Comparison of ENCODE assay signal across 9 cellular contexts in the genomic region with DNA sequence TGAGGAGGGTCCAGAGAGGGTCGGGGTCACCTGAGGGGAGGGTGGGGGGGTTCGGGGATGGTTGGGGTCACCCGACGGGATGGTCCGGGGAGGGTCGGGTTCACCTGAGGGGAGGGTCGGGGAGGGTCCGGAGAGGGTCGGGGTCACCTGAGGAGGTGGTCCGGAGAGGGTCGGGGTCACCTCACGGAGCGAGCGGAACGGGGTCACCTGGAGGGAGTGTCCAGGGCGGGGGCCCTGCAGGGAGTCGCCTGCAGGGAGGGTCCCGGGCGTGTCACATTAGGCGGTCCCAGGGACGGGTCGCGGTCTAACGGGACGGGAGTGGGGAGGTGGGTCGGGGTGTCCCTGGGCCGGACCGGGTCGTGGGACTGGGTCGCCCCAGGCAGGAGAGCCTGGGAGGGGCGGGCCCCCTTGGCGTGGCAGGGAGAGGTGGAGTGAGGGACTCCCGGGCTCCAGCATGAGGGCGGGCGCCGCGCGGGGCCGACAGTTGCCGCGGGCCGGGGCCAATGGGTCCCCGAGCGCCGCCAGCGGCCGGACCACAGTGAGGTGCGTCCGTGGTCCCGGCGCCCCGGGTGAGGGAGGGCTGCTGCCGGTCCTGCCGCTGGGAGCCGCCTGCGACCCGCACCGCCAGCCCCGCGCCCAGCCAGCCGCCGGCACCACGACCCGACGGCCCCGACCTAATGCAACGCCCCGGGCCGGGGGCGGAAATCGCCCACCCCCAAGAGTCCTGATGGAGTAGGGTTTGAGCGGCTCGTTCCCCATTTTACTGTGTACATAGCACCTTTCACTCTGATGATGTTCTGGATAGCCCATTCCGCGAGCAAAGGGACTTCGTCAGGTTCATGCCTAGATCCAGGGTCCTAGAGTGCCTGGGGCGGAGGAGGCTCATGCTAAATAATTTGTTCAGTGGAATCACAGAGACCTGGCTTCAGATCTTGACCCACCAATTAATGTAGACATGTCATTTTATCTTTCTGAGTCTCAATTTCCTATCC. TPM values are rescaled to one million over a fixed set of nuclear protein-coding genes. Genes with fewer than 3 reads are reported as not detected.
DNase-seq lines count a peak whose midpoint lies in the region; ATAC-seq and TF ChIP-seq lines count a peak whose summit lies in the region.
"Had no signal": no experiment of that assay in that cellular context is flagged by ENCODE, and none has a peak within 500 bp of the region (broad histone marks: within the 10 kb centered on the region; RNA-seq: fewer than 3 reads in every experiment).

No MANE protein-coding gene starts in this region.

- no peaks in the 10 kb centered on the region for H3K4me1 ChIP-seq in right cardiac atrium (ENCODE audit: control insufficient read depth, insufficient read depth, low read length)

- H3K9me3 Mint-ChIP-seq in Calu3 (ENCODE audit: low read depth, unreplicated experiment) (no peaks in the 10 kb centered on the region), IgD-negative memory B cell (no peaks in the 10 kb centered on the region)
- H3K9me3 Mint-ChIP-seq: HFFc6 had no signal

- no peak overlapping the region for H3K27ac ChIP-seq in right cardiac atrium (ENCODE audit: low read length)

- no peaks in the 10 kb centered on the region for H3K9me3 ChIP-seq in right cardiac atrium (ENCODE audit: control insufficient read depth, low read length)

- H3K27me3 Mint-ChIP-seq in Calu3 (ENCODE audit: unreplicated experiment): peaks cover 18% of the 10 kb centered on the region
- H3K27me3 Mint-ChIP-seq in IgD-negative memory B cell: peaks cover 1% of the 10 kb centered on the region

- no peak overlapping the region for H3K27ac Mint-ChIP-seq in Calu3 (ENCODE audit: unreplicated experiment)
- peak overlapping the region in 2 of 3 donors; percentile 70 to 90 for H3K27ac Mint-ChIP-seq in IgD-negative memory B cell
- H3K27ac Mint-ChIP-seq: HFFc6 had no signal

- 17% methylated on average over 77 of the region's 77 CpGs for WGBS in right cardiac atrium

- H3K4me3 ChIP-seq in right cardiac atrium (ENCODE audit: low read length): no peak overlapping the region

- ATAC-seq in right cardiac atrium (peak in 1 of 2 donors; percentile 23), HG03460 (IDR thresholded peaks at IDR 0.05; ENCODE audit: unreplicated experiment) (no peak), HG02981 (IDR thresholded peaks at IDR 0.05; ENCODE audit: unreplicated experiment) (no peak)

- no peak for TF ChIP-seq CTCF in Calu3 (IDR thresholded peaks at IDR 0.05; ENCODE audit: unreplicated experiment)

- CTCF ChIA-PET in Calu3 (lab: Charles Lee): no interaction called here

- BruUV-seq in Calu3 (replicated peaks; lab: Mats Ljungman, UMichigan): no TSS peak

- H3K4me1 Mint-ChIP-seq in Calu3 (ENCODE audit: low read depth, unreplicated experiment): peaks cover 18% of the 10 kb centered on the region
- H3K4me1 Mint-ChIP-seq in IgD-negative memory B cell: peaks cover 6 to 9% (median 9%) of the 10 kb centered on the region in 3 donors

- DNase-seq in Calu3 (no peak), right cardiac atrium (peak; percentile 35 to 78 (median 67)), retina (peak; percentile 18), HPDE6-E6E7 (ENCODE audit: extremely low spot score) (no peak), DMS 273 treated with DMSO at 0.1 percent for 48 hours (lab: John Stamatoyannopoulos, UW) (no peak)

- peaks cover 19% of the 10 kb centered on the region for H3K36me3 Mint-ChIP-seq in Calu3 (ENCODE audit: insufficient read depth, unreplicated experiment)
- H3K36me3 Mint-ChIP-seq in IgD-negative memory B cell: no peaks in the 10 kb centered on the region

- intact Hi-C loops in Calu3 (cut with micrococcal nuclease; ENCODE audit: unreplicated experiment): loop anchor here (2.0 kb wide), 1 partner anchor 159 kb away; no protein-coding TSS in a partner anchor
- intact Hi-C loops in right cardiac atrium (cut with DNase I): loop anchor here in 2 of 4 donors (2.0 to 5.0 kb wide), 4 partner anchors 81 to 159 kb away; a partner anchor contains a TSS

- no peaks in the 10 kb centered on the region for H3K27me3 ChIP-seq in right cardiac atrium (ENCODE audit: control insufficient read depth, insufficient read depth)

- H3K4me3 Mint-ChIP-seq in Calu3 (ENCODE audit: low read depth, unreplicated experiment) (peak overlapping the region; percentile 80), IgD-negative memory B cell (peak overlapping the region in 1 of 4 donors; percentile 7)

RNA-seq across cellular contexts. Expression of a gene that starts 1.2 kb away (rescaled TPM):
- total RNA-seq in Calu3 (2022) (7.6 and 9.6 TPM in 2 replicates), right cardiac atrium (10 to 100 TPM in 1 of 4 donors, 1 to 10 TPM in 3; 7.7 to 11.3 (median 8.5) TPM)
- polyA plus RNA-seq in IgD-negative memory B cell (1.7 TPM), right cardiac atrium (6.9 TPM)

Comparison
In these comparisons a context has a peak if more than half of its experiments do, and no peak if none do; other contexts are left out.
1. DNase-seq: peak in right cardiac atrium (3 of 3) and retina (single experiment); none in Calu3 (single experiment), HPDE6-E6E7 (single experiment) and DMS 273 treated with DMSO at 0.1 percent for 48 hours (single experiment).